ENCODE assay signal across 10 cellular contexts in the genomic region with DNA sequence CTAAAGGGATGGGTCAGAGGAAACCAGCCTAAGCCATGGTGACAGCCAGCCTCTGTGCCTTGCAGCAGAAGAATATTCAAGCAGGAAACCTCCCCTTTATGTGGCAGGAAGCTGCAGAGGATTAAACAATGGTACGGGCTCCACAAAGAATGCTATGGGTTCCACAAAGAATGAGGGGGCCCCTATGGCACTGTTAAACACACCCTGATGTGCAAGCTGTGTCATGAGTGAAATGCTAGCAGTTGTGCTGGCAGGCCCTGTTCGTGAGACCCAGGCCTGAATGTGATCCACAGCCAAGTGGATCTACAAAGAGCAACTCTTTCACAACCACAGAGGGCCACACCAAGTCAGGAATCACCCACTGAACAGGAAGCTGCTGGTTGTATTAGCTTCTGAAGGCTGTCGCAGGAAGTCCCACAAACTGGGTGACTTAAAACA.
DNase-seq lines count a peak whose midpoint lies in the region; ATAC-seq and TF ChIP-seq lines count a peak whose summit lies in the region.
"Had no signal": no experiment of that assay in that cellular context is flagged by ENCODE, and none has a peak within 500 bp of the region (broad histone marks: within the 10 kb centered on the region; RNA-seq: fewer than 3 reads in every experiment).

No MANE protein-coding gene starts in this region.

- H3K4me3 Mint-ChIP-seq in activated CD4-positive, alpha-beta T cell treated with anti-CD3 and anti-CD28 coated beads for 36 hours, result no peak overlapping the region

- DNase-seq in KBM-7 (peak; percentile 89), DMS79 treated with DMSO at 0.1 percent for 48 hours (lab: John Stamatoyannopoulos, UW) (no peak), erythroblast (lab: John Stamatoyannopoulos, UW) (no peak), germinal center (ENCODE audit: low spot score) (no peak), NCI-H1092 (lab: John Stamatoyannopoulos, UW) (no peak)
- DNase-seq in activated CD4-positive, alpha-beta T cell treated with anti-CD3 and anti-CD28 coated beads for 36 hours, result peak; percentile 35
- DNase-seq in stimulated activated CD4-positive, alpha-beta T cell treated with anti-CD3 and anti-CD28 coated beads, Interleukin-2, amount 100 ng/mL, for 24 hours, result peak; percentile 11 to 25
- DNase-seq: NCI-H446 had no signal

- ATAC-seq in activated CD4-positive, alpha-beta T cell treated with anti-CD3 and anti-CD28 coated beads for 36 hours, result peak; percentile 62
- peak; percentile 86 for ATAC-seq in esophagus mucosa
- ATAC-seq: GM12878 had no signal

- TF ChIP-seq POLR2A in erythroblast (IDR thresholded peaks at IDR 0.05; ENCODE audit: low read length), result no peak

- peak overlapping the region; percentile 73 for H3K27ac Mint-ChIP-seq in activated CD4-positive, alpha-beta T cell treated with anti-CD3 and anti-CD28 coated beads for 36 hours

- in situ Hi-C loops in KBM-7 (cut with MboI; ENCODE audit: low pct_unique_long_range_greater_than_20kb, low sequenced_read_pairs), result no loop called here

- no peaks in the 10 kb centered on the region for H3K9me3 Mint-ChIP-seq in activated CD4-positive, alpha-beta T cell treated with anti-CD3 and anti-CD28 coated beads for 36 hours (ENCODE audit: low read depth)

- intact Hi-C loops in activated CD4-positive, alpha-beta T cell treated with anti-CD3 and anti-CD28 coated beads for 36 hours (cut with DNase I, micrococcal nuclease), result loop anchor here in 1 of 2 experiments (2.0 kb wide), 1 partner anchor 34 kb away; no protein-coding TSS in a partner anchor

- H3K36me3 Mint-ChIP-seq in activated CD4-positive, alpha-beta T cell treated with anti-CD3 and anti-CD28 coated beads for 36 hours (ENCODE audit: low read depth), result peaks cover 32% of the 10 kb centered on the region

- POLR2A ChIA-PET in activated CD4-positive, alpha-beta T cell treated with anti-CD3 and anti-CD28 coated beads for 36 hours (lab: Charles Lee), result interaction anchor here (0.5 kb wide), 1 partner anchor 22 kb away, joined by 4 read pairs; no protein-coding TSS in a partner anchor

- no peaks in the 10 kb centered on the region for H3K27me3 Mint-ChIP-seq in activated CD4-positive, alpha-beta T cell treated with anti-CD3 and anti-CD28 coated beads for 36 hours

- CTCF ChIA-PET in activated CD4-positive, alpha-beta T cell treated with anti-CD3 and anti-CD28 coated beads for 36 hours (lab: Charles Lee), result interaction anchor here (0.6 to 4.9 kb wide), 4 partner anchors 20 to 69 kb away, joined by 3 to 33 read pairs (median 7); partner anchors contain the start of gene MYOF

- H3K4me1 Mint-ChIP-seq in activated CD4-positive, alpha-beta T cell treated with anti-CD3 and anti-CD28 coated beads for 36 hours, result peaks cover 69% of the 10 kb centered on the region

Comparison
In these comparisons a context has a peak if more than half of its experiments do, and no peak if none do; other contexts are left out.
1. DNase-seq: peak in KBM-7 (single experiment), activated CD4-positive, alpha-beta T cell treated with anti-CD3 and anti-CD28 coated beads for 36 hours (single experiment) and stimulated activated CD4-positive, alpha-beta T cell treated with anti-CD3 and anti-CD28 coated beads, Interleukin-2, amount 100 ng/mL, for 24 hours (2 of 2); none in DMS79 treated with DMSO at 0.1 percent for 48 hours (single experiment), erythroblast (0 of 2), germinal center (single experiment) and NCI-H1092 (single experiment).